Comparison of ENCODE assay signal across 8 cellular contexts in genomic region chr1:41739061-41739955, GRCh38.
DNase-seq lines count a peak whose midpoint lies in the region; ATAC-seq lines count a peak whose summit lies in the region.

No MANE protein-coding gene starts in this region.

- H3K36me3 Mint-ChIP-seq in activated naive CD4-positive, alpha-beta T cell treated with anti-CD3 and anti-CD28 coated beads, Interleukin-2, amount 10 ng/mL, durations not matched to agents 7 days and 5 days = peaks cover 4% of the 10 kb centered on the region

- peak overlapping the region; percentile 66 for H3K4me3 Mint-ChIP-seq in activated naive CD4-positive, alpha-beta T cell treated with anti-CD3 and anti-CD28 coated beads, Interleukin-2, amount 10 ng/mL, durations not matched to agents 7 days and 5 days

- in situ Hi-C loops in G401 (cut with HindIII; ENCODE audit: low sequenced_read_pairs) = no loop called here

- peak overlapping the region; percentile 90 for H3K27ac Mint-ChIP-seq in activated naive CD4-positive, alpha-beta T cell treated with anti-CD3 and anti-CD28 coated beads, Interleukin-2, amount 10 ng/mL, durations not matched to agents 7 days and 5 days

- CTCF ChIA-PET in activated naive CD4-positive, alpha-beta T cell treated with anti-CD3 and anti-CD28 coated beads, Interleukin-2, amount 10 ng/mL, durations not matched to agents 7 days and 5 days (lab: Charles Lee) = interaction anchor here (1.0 kb wide), 1 partner anchor 82 kb away, joined by 3 read pairs; no protein-coding TSS in a partner anchor

- H3K4me1 Mint-ChIP-seq in activated naive CD4-positive, alpha-beta T cell treated with anti-CD3 and anti-CD28 coated beads, Interleukin-2, amount 10 ng/mL, durations not matched to agents 7 days and 5 days = peaks cover 79% of the 10 kb centered on the region

- H3K27me3 Mint-ChIP-seq in activated naive CD4-positive, alpha-beta T cell treated with anti-CD3 and anti-CD28 coated beads, Interleukin-2, amount 10 ng/mL, durations not matched to agents 7 days and 5 days = peaks cover 16% of the 10 kb centered on the region

- ATAC-seq in HG02642 (IDR thresholded peaks at IDR 0.05; ENCODE audit: poor library complexity, unreplicated experiment) = peak; percentile 72
- ATAC-seq in left ventricle myocardium superior = peak; percentile 70
- ATAC-seq in HG02938 (IDR thresholded peaks at IDR 0.05; ENCODE audit: unreplicated experiment) = no peak

- DNase-seq in G401 (ENCODE audit: low spot score) (peak; percentile 41), SIG-M5 treated with dmso at 0.1 percent for 504 hours (lab: John Stamatoyannopoulos, UW; ENCODE audit: unreplicated experiment) (peak; percentile 95), left ventricle myocardium superior (peak; percentile 79), NCI-H69 (lab: John Stamatoyannopoulos, UW) (no peak)
- DNase-seq in activated naive CD4-positive, alpha-beta T cell treated with anti-CD3 and anti-CD28 coated beads, Interleukin-2, amount 10 ng/mL, durations not matched to agents 7 days and 5 days = peak; percentile 79
- peak; percentile 95 for DNase-seq in stimulated activated CD4-positive, alpha-beta T cell treated with anti-CD3 and anti-CD28 coated beads, Interleukin-15, amount 100 ng/mL, for 24 hours

- H3K9me3 Mint-ChIP-seq in activated naive CD4-positive, alpha-beta T cell treated with anti-CD3 and anti-CD28 coated beads, Interleukin-2, amount 10 ng/mL, durations not matched to agents 7 days and 5 days = no peaks in the 10 kb centered on the region

- intact Hi-C loops in left ventricle myocardium superior (cut with micrococcal nuclease) = no loop called here
